In the genomic region with DNA sequence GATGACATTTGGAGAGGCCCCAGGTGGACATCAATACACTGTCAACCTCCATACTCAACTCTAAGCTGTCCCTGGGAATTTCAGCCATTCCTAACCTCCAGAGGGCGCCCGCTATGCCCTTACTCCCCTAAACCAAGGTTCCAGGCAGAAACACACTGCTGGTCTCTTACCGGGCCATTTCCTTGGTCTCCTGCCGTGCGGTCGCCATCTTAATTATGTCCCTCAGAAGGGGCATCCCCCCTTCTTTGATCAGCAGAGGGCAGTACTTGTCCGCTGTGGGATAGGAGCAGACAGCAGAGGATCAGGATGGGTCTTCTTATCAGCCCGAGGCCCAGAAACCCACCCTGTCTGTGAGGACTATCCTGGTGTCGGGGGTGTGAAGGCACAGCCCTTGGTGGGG, we compare ENCODE assay signal across 8 cellular contexts. TPM values are rescaled to one million over a fixed set of nuclear protein-coding genes. Genes with fewer than 3 reads are reported as not detected.
A peak's percentile ranks its signal among the peaks of the same experiment; 100 is the strongest.
DNase-seq lines count a peak whose midpoint lies in the region; ATAC-seq, FAIRE-seq and TF ChIP-seq lines count a peak whose summit lies in the region.

No MANE protein-coding gene starts in this region.

- no peaks in the 10 kb centered on the region for H3K4me1 ChIP-seq in adipocyte (ENCODE audit: control insufficient read depth, insufficient read depth, low read length)
- H3K4me1 ChIP-seq in heart right ventricle = peaks cover 0 to 9% (median 0%) of the 10 kb centered on the region in 9 donors
- H3K4me1 ChIP-seq in psoas muscle = no peaks in the 10 kb centered on the region

- H3K4me3 ChIP-seq in adipocyte (ENCODE audit: low read length) (no peak overlapping the region), heart right ventricle (no peak overlapping the region), psoas muscle (no peak overlapping the region)

- DNase-seq in AG08396 (ENCODE audit: low spot score) (peak; percentile 71), GM18507 (ENCODE audit: extremely low spot score, insufficient read length, low read depth) (no peak), NCI-H2227 treated with DMSO at 0.1 percent for 48 hours (lab: John Stamatoyannopoulos, UW) (peak; percentile 82), adipocyte (ENCODE audit: low read depth) (peak; percentile 81), heart right ventricle (peak in 1 of 2 donors; percentile 57), psoas muscle (peak in 1 of 2 donors; percentile 57), cerebellar nuclear complex (lab: John Stamatoyannopoulos, UW) (no peak)

- 26 to 32% methylated on average over 9 of the region's 9 CpGs for WGBS in heart right ventricle, 2 donors
- WGBS in psoas muscle, 3 donors = 37 to 44% (median 43%) methylated on average over 9 of the region's 9 CpGs

- FAIRE-seq in GM18507 (lab: Jason Lieb, UNC) = peak; percentile 54

- H3K9me3 ChIP-seq in adipocyte (ENCODE audit: control insufficient read depth, low read length) = no peaks in the 10 kb centered on the region
- H3K9me3 ChIP-seq in heart right ventricle = no peaks in the 10 kb centered on the region
- no peaks in the 10 kb centered on the region for H3K9me3 ChIP-seq in psoas muscle

- H3K9ac ChIP-seq in adipocyte (ENCODE audit: low read length) = peak overlapping the region; percentile 68

- H3K27me3 ChIP-seq in adipocyte (replicated peaks; ENCODE audit: control insufficient read depth, insufficient read depth, low read length) (no peaks in the 10 kb centered on the region), heart right ventricle (no peaks in the 10 kb centered on the region), psoas muscle (ENCODE audit: insufficient read depth in 3 of 3, low read length in 2 of 3) (no peaks in the 10 kb centered on the region)

- ATAC-seq in heart right ventricle = peak in 7 of 8 donors; percentile 51 to 79 (median 64)
- ATAC-seq in psoas muscle = peak; percentile 58 to 75 (median 67)
- no peak for ATAC-seq in GM18873 (IDR thresholded peaks at IDR 0.05; ENCODE audit: low FRiP score, unreplicated experiment)

- H3K27ac ChIP-seq in heart right ventricle (peak overlapping the region in 5 of 10 donors; percentile 37 to 61 (median 48)), psoas muscle (no peak overlapping the region)

- peaks cover 28% of the 10 kb centered on the region for H3K36me3 ChIP-seq in adipocyte (ENCODE audit: control insufficient read depth, insufficient read depth, low read length, severe bottlenecking)
- peaks cover 0 to 80% (median 12%) of the 10 kb centered on the region in 9 donors for H3K36me3 ChIP-seq in heart right ventricle
- H3K36me3 ChIP-seq in psoas muscle (ENCODE audit: insufficient read depth in 1 of 2, low read depth in 1 of 2) = peaks cover 0 to 64% of the 10 kb centered on the region in 2 donors

- peak; percentile 22 to 73 (median 66) for TF ChIP-seq CTCF in heart right ventricle (IDR thresholded peaks at IDR 0.05)
- TF ChIP-seq CTCF in psoas muscle (IDR thresholded peaks at IDR 0.05) = peak; percentile 50

- intact Hi-C loops in heart right ventricle (cut with DNase I) (no loop called here), psoas muscle (cut with DNase I) (no loop called here)

RNA-seq across cellular contexts. Expression of a gene that starts 9.3 kb away (rescaled TPM):
- 10 to 100 TPM in 2 of 10 donors, 1 to 10 TPM in 8; 4.1 to 22.5 (median 6.0) TPM for total RNA-seq in heart right ventricle
- 10 to 100 TPM; 15.2 to 36.6 TPM for polyA plus RNA-seq in heart right ventricle
- total RNA-seq in psoas muscle = 1 to 10 TPM; 4.5 to 7.2 (median 5.0) TPM
- 10 to 100 TPM in 2 of 3 donors, 1 to 10 TPM in 1; 9.7 to 18.5 (median 12.4) TPM for polyA plus RNA-seq in psoas muscle

RNA-seq across cellular contexts. Expression of a gene that starts 31.0 kb away (rescaled TPM):
- 1 to 10 TPM; 3.7 to 8.9 (median 4.7) TPM for total RNA-seq in heart right ventricle
- polyA plus RNA-seq in heart right ventricle = 10 to 100 TPM; 10.6 to 12.7 TPM
- total RNA-seq in psoas muscle = 1 to 10 TPM; 2.6 to 5.0 (median 3.4) TPM
- polyA plus RNA-seq in psoas muscle = 1 to 10 TPM; 2.9 to 4.4 (median 3.1) TPM

RNA-seq across cellular contexts. Expression of a gene that starts 38.5 kb away (rescaled TPM):
- total RNA-seq in heart right ventricle (10 to 100 TPM; 51.8 to 71.1 (median 60.9) TPM), psoas muscle (10 to 100 TPM; 40.3 to 67.2 (median 65.0) TPM)
- polyA plus RNA-seq in heart right ventricle (10 to 100 TPM; 24.3 to 36.3 TPM), psoas muscle (10 to 100 TPM; 15.2 to 54.8 (median 30.8) TPM)

RNA-seq across cellular contexts. Expression of a gene that starts 44.2 kb away (rescaled TPM):
- total RNA-seq in heart right ventricle = 100 to 1,000 TPM; 183 to 228 (median 202) TPM
- polyA plus RNA-seq in heart right ventricle = 100 to 1,000 TPM in 1 of 2 donors, 10 to 100 TPM in 1; 87.0 to 138 TPM
- total RNA-seq in psoas muscle = 100 to 1,000 TPM; 171 to 283 (median 203) TPM
- polyA plus RNA-seq in psoas muscle = 100 to 1,000 TPM; 141 to 244 (median 230) TPM

RNA-seq across cellular contexts. Expression of a gene that starts 53.8 kb away (rescaled TPM):
- total RNA-seq in heart right ventricle (10 to 100 TPM; 15.0 to 21.3 (median 17.8) TPM), psoas muscle (10 to 100 TPM; 14.4 to 17.5 (median 15.8) TPM)
- polyA plus RNA-seq in heart right ventricle (10 to 100 TPM; 12.3 to 13.5 TPM), psoas muscle (10 to 100 TPM; 11.8 to 25.1 (median 15.3) TPM)

Comparison
In these comparisons a context has a peak if more than half of its experiments do, and no peak if none do; other contexts are left out.
1. DNase-seq: peak in AG08396 (single experiment), NCI-H2227 treated with DMSO at 0.1 percent for 48 hours (single experiment) and adipocyte (single experiment); none in GM18507 (single experiment) and cerebellar nuclear complex (0 of 2).